Comparison of ENCODE assay signal across 1 cellular context in genomic region chr12:26696613-26697092, GRCh38.
TF ChIP-seq lines count a peak whose summit lies in the region.

No MANE protein-coding gene starts in this region.

TF ChIP-seq in IMR-90, 13 proteins besides CTCF, POLR2A, EP300 and RAD21 (continued from another document):
- TF ChIP-seq ELK1 (IDR thresholded peaks at IDR 0.05; ENCODE audit: borderline replicate concordance, low read depth, low read length) (no peak), CEBPB (IDR thresholded peaks at IDR 0.05; ENCODE audit: low read depth, low read length) (no peak), NFE2L2 (IDR thresholded peaks at IDR 0.05; ENCODE audit: low read depth, low read length) (no peak), MAFK (IDR thresholded peaks at IDR 0.05; ENCODE audit: low read depth, low read length) (no peak), RCOR1 (IDR thresholded peaks at IDR 0.05; ENCODE audit: insufficient replicate concordance, low read length) (no peak), MXI1 (IDR thresholded peaks at IDR 0.05; ENCODE audit: borderline replicate concordance, low read depth, low read length) (no peak), BHLHE40 (IDR thresholded peaks at IDR 0.05; ENCODE audit: low read depth, low read length) (no peak)
